In genomic region chr11:119108857-119109221, GRCh38 we compare ENCODE assay signal across 1 cellular context.
TF ChIP-seq lines count a peak whose summit lies in the region.

No MANE protein-coding gene starts in this region.

TF ChIP-seq in IMR-90, 13 proteins besides CTCF, POLR2A, EP300 and RAD21 (continued from another document):
- TF ChIP-seq SMC3 (IDR thresholded peaks at IDR 0.05; ENCODE audit: low read depth, low read length) (no peak), CHD1 (IDR thresholded peaks at IDR 0.05; ENCODE audit: low read depth, low read length) (no peak), RCOR1 (IDR thresholded peaks at IDR 0.05; ENCODE audit: insufficient replicate concordance, low read length) (no peak), MXI1 (IDR thresholded peaks at IDR 0.05; ENCODE audit: borderline replicate concordance, low read depth, low read length) (no peak), ELK1 (IDR thresholded peaks at IDR 0.05; ENCODE audit: borderline replicate concordance, low read depth, low read length) (no peak), RFX5 (IDR thresholded peaks at IDR 0.05; ENCODE audit: low read depth, low read length) (no peak), FOS (IDR thresholded peaks at IDR 0.05; ENCODE audit: low read depth, low read length) (no peak), USF2 (IDR thresholded peaks at IDR 0.05; ENCODE audit: low read depth, low read length) (no peak), MAZ (IDR thresholded peaks at IDR 0.05; ENCODE audit: borderline replicate concordance, low read depth, low read length) (no peak), BHLHE40 (IDR thresholded peaks at IDR 0.05; ENCODE audit: low read depth, low read length) (no peak), NFE2L2 (IDR thresholded peaks at IDR 0.05; ENCODE audit: low read depth, low read length) (no peak), CEBPB (IDR thresholded peaks at IDR 0.05; ENCODE audit: low read depth, low read length) (no peak)
TF ChIP-seq in IMR-90: peak in this region for 0.
